Comparison of ENCODE assay signal across 17 cellular contexts in genomic region chr7:31890198-31890597, GRCh38.
DNase-seq lines count a peak whose midpoint lies in the region; ATAC-seq and TF ChIP-seq lines count a peak whose summit lies in the region.
"Had no signal": no experiment of that assay in that cellular context is flagged by ENCODE, and none has a peak within 500 bp of the region (broad histone marks: within the 10 kb centered on the region; RNA-seq: fewer than 3 reads in every experiment).

No MANE protein-coding gene starts in this region.

- no peaks in the 10 kb centered on the region for H4K20me1 ChIP-seq in mammary epithelial cell (ENCODE audit: insufficient read depth, low read length)

- no peaks in the 10 kb centered on the region for H3K27me3 ChIP-seq in mammary epithelial cell (ENCODE audit: insufficient read depth, low read length)
- H3K27me3 ChIP-seq: SJSA1 had no signal

- H3K9me3 Mint-ChIP-seq in activated CD8-positive, alpha-beta T cell treated with anti-CD3 and anti-CD28 coated beads for 36 hours: peaks cover 10% of the 10 kb centered on the region

- H3K27ac Mint-ChIP-seq in activated CD8-positive, alpha-beta T cell treated with anti-CD3 and anti-CD28 coated beads for 36 hours: no peak overlapping the region

- WGBS in mammary epithelial cell (ENCODE audit: low coverage, missing lambda C conversion rate): 0% methylated on average over 3 of the region's 3 CpGs

- ATAC-seq in activated CD8-positive, alpha-beta T cell treated with anti-CD3 and anti-CD28 coated beads for 36 hours: no peak
- no peak for ATAC-seq in HG03469 (IDR thresholded peaks at IDR 0.05; ENCODE audit: unreplicated experiment)

- H3K36me3 ChIP-seq in mammary epithelial cell (ENCODE audit: insufficient read depth, low read length): no peaks in the 10 kb centered on the region
- H3K36me3 ChIP-seq: SJSA1 had no signal

- no peaks in the 10 kb centered on the region for H3K36me3 Mint-ChIP-seq in activated CD8-positive, alpha-beta T cell treated with anti-CD3 and anti-CD28 coated beads for 36 hours (ENCODE audit: low read depth)

- POLR2A ChIA-PET in activated CD8-positive, alpha-beta T cell treated with anti-CD3 and anti-CD28 coated beads for 36 hours (lab: Charles Lee): no interaction called here

- no peaks in the 10 kb centered on the region for H3K9me3 ChIP-seq in mammary epithelial cell (replicated peaks; ENCODE audit: insufficient read depth, low read length)
- H3K9me3 ChIP-seq: SJSA1 had no signal

- no TSS peak for BruUV-seq in mammary epithelial cell (replicated peaks; lab: Mats Ljungman, UMichigan)

- DNase-seq in AML-193 (lab: John Stamatoyannopoulos, UW) (peak; percentile 96), KG1 (lab: John Stamatoyannopoulos, UW) (peak; percentile 29), mammary epithelial cell (peak; percentile 83), mucosa of gallbladder (ENCODE audit: low spot score) (peak; percentile 43), DMS79 treated with DMSO at 0.1 percent for 48 hours (lab: John Stamatoyannopoulos, UW) (no peak), T-helper 9 cell (no peak)
- no peak for DNase-seq in activated CD8-positive, alpha-beta T cell treated with anti-CD3 and anti-CD28 coated beads for 36 hours
- DNase-seq: activated CD8-positive, alpha-beta memory T cell treated with anti-CD3 and anti-CD28 coated beads, Interleukin-2, amount 50 U/mL, for 48 hours; cerebellar nuclear complex; DMS153; GOT3; NCI-H2081; NCI-H82; stimulated activated CD4-positive, alpha-beta T cell treated with anti-CD3 and anti-CD28 coated beads, Interleukin-12 subunit alpha, Interleukin-12 subunit beta, amount 100 ng/mL, for 4 hours had no signal

- CTCF ChIA-PET in mammary epithelial cell (lab: Charles Lee; ENCODE audit: low non-redundant PET): interaction anchor here (0.6 kb wide), 1 partner anchor 56 kb away, joined by 4 read pairs; no protein-coding TSS in a partner anchor
- CTCF ChIA-PET in activated CD8-positive, alpha-beta T cell treated with anti-CD3 and anti-CD28 coated beads for 36 hours (lab: Charles Lee): no interaction called here

- H3K27me3 Mint-ChIP-seq in activated CD8-positive, alpha-beta T cell treated with anti-CD3 and anti-CD28 coated beads for 36 hours: no peaks in the 10 kb centered on the region

- peak overlapping the region; percentile 65 for H3K4me2 ChIP-seq in mammary epithelial cell (ENCODE audit: insufficient read depth, low read depth, low read length)

- dilution Hi-C loops in mammary epithelial cell (cut with HindIII; ENCODE audit: low sequenced_read_pairs): no loop called here

- H3K9ac ChIP-seq in mammary epithelial cell (ENCODE audit: insufficient read depth, low read length): no peak overlapping the region

- intact Hi-C loops in mammary epithelial cell (cut with micrococcal nuclease): no loop called here
- intact Hi-C loops in activated CD8-positive, alpha-beta T cell treated with anti-CD3 and anti-CD28 coated beads for 36 hours (cut with micrococcal nuclease): no loop called here

- in situ Hi-C loops in mammary epithelial cell (cut with MboI; ENCODE audit: low sequenced_read_pairs in 2 of 2): no loop called here

- TF ChIP-seq CTCF in mammary epithelial cell (conservative IDR thresholded peaks at IDR 0.05 in 1 of 2, IDR thresholded peaks at IDR 0.05 in 1 of 2; ENCODE audit: extremely low read depth in 1 of 2, insufficient read depth in 1 of 2, low read depth in 1 of 2, low read length in 2 of 2): no peak
- TF ChIP-seq CTCF in activated CD8-positive, alpha-beta T cell treated with anti-CD3 and anti-CD28 coated beads for 36 hours (IDR thresholded peaks at IDR 0.05): no peak

- no peak overlapping the region for H3K4me3 ChIP-seq in mammary epithelial cell (replicated peaks in 1 of 3; ENCODE audit: insufficient read depth in 1 of 3, low read depth in 2 of 3, low read length in 3 of 3)
- H3K4me3 ChIP-seq: SJSA1 had no signal

- H3K4me1 ChIP-seq in mammary epithelial cell (ENCODE audit: insufficient read depth, low read length): peaks cover 13% of the 10 kb centered on the region
- H3K4me1 ChIP-seq: SJSA1 had no signal

- peak overlapping the region; percentile 46 for H3K27ac ChIP-seq in mammary epithelial cell (ENCODE audit: insufficient read depth, low read depth, low read length)
- H3K27ac ChIP-seq: SJSA1, VCaP had no signal

- H2AFZ ChIP-seq in mammary epithelial cell (ENCODE audit: low read depth, low read length): peak overlapping the region; percentile 76

- no peaks in the 10 kb centered on the region for H3K4me1 Mint-ChIP-seq in activated CD8-positive, alpha-beta T cell treated with anti-CD3 and anti-CD28 coated beads for 36 hours (ENCODE audit: low read depth)

- H3K79me2 ChIP-seq in mammary epithelial cell (ENCODE audit: insufficient read depth, low read length): peaks cover 19% of the 10 kb centered on the region

- no peak overlapping the region for H3K4me3 Mint-ChIP-seq in activated CD8-positive, alpha-beta T cell treated with anti-CD3 and anti-CD28 coated beads for 36 hours

Comparison
In these comparisons a context has a peak if more than half of its experiments do, and no peak if none do; other contexts are left out.
1. DNase-seq: peak in AML-193 (2 of 2), KG1 (single experiment), mammary epithelial cell (single experiment) and mucosa of gallbladder (single experiment); none in DMS79 treated with DMSO at 0.1 percent for 48 hours (single experiment), activated CD8-positive, alpha-beta T cell treated with anti-CD3 and anti-CD28 coated beads for 36 hours (single experiment) and T-helper 9 cell (single experiment).